Comparison of ENCODE assay signal across 7 cellular contexts in the genomic region with DNA sequence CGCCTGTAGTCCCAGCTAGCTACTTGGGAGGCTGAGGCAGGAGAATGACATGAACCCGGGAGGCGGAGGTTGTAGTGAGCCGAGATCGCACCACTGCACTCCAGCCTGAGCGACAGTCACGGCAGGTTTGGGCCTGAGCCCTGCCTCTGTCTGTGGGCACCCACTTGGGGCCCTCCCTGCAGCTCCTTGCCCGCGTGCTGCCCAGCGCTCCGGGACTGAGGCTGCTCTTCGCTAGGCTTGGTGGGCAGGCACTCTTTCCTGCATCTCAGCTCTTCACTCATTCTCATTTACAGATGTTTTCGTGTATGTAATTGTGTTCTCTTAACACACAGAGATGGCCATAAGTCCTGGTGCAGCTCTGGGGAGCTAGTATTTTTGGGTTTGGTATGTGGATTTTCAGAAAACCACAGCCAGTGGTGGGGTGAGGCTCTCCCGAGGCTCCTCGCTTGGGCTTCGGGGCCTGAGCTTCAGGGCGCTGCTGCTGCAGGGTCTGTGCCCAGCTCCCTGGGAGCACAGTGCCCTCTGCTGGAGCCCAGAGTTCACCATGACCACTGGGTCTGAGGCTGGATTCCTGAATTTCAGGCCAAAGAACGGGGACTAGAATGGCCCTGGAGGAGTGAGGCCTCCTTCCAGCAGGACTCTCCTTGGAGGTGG.
DNase-seq lines count a peak whose midpoint lies in the region; ATAC-seq and TF ChIP-seq lines count a peak whose summit lies in the region.

No MANE protein-coding gene starts in this region.

- peak; percentile 15 for TF ChIP-seq CTCF in GM12801 (IDR thresholded peaks at IDR 0.05; ENCODE audit: extremely low read depth, insufficient read length)

- peak; percentile 15 for DNase-seq in NCI-H1092 treated with DMSO at 0.1 percent for 48 hours (lab: John Stamatoyannopoulos, UW)
- peak; percentile 34 to 53 (median 44) for DNase-seq in activated CD4-positive, CD25-positive, alpha-beta regulatory T cell (lab: John Stamatoyannopoulos, UW)
- DNase-seq in central memory CD4-positive, alpha-beta T cell, result peak; percentile 40
- peak; percentile 50 for DNase-seq in kidney glomerular epithelial cell (lab: John Stamatoyannopoulos, UW)
- peak; percentile 55 for DNase-seq in stimulated activated CD4-positive, alpha-beta T cell treated with anti-CD3 and anti-CD28 coated beads, Interleukin-1b, Interleukin-23, amount 100 ng/mL, for 48 hours

- ATAC-seq in HG02759 (IDR thresholded peaks at IDR 0.05; ENCODE audit: unreplicated experiment), result no peak
